11 cellular contexts compared by ENCODE assay signal in the genomic region with DNA sequence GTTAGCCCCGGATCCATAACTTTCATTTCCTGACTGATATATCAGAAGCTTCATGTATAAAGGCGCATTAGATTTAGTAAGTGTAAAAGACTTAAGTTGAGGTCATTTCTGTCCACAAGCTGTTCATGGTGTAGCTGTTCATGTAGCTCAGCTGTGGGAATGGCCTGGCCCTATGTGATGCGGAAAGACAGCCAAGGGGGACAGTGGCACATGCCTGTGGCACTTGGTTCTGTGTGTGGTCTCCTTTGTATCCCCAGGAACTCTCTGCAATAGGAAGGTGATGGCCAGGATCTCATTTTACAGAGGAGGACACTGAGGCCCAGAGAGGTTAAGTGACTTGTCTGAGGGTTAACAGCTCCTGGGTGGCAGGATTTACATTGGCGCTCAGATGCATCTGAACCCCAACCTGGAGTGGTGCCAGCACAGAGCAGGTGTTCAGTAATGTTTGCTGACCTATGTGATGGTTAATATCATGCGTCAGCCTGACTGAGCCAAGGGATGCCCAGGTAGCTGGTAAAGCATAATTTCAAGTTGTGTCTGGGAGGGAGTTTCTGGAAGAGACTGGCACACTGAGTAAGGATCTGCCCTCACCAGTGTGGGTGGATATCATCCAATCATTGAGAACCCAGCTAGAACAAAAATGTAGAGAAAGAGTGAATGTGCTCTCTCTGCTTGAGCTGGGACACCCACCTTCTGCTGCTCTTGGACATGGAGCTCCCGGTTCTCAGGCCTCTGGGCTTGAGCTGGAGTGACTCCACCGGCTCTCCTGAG. TPM values are rescaled to one million over a fixed set of nuclear protein-coding genes. Genes with fewer than 3 reads are reported as not detected.
DNase-seq lines count a peak whose midpoint lies in the region; ATAC-seq and TF ChIP-seq lines count a peak whose summit lies in the region.
"Had no signal": no experiment of that assay in that cellular context is flagged by ENCODE, and none has a peak within 500 bp of the region (broad histone marks: within the 10 kb centered on the region; RNA-seq: fewer than 3 reads in every experiment).

No MANE protein-coding gene starts in this region.

- H3K27ac ChIP-seq in HEK293 (ENCODE audit: extremely low read depth, low read depth, low read length), result no peak overlapping the region
- H3K27ac ChIP-seq: esophagus squamous epithelium had no signal

- H3K9me3 ChIP-seq in HEK293 (ENCODE audit: control insufficient read depth, insufficient read depth, low read depth, low read length), result no peaks in the 10 kb centered on the region
- H3K9me3 ChIP-seq: esophagus squamous epithelium had no signal

- DNase-seq in NCI-H748 (lab: John Stamatoyannopoulos, UW; ENCODE audit: unreplicated experiment) (peak; percentile 72), NCI-H748 treated with DMSO at 0.1 percent for 48 hours (lab: John Stamatoyannopoulos, UW) (no peak), SHP77 treated with DMSO at 0.1 percent for 48 hours (lab: John Stamatoyannopoulos, UW) (peak; percentile 73), myocyte (ENCODE audit: low read depth) (peak; percentile 67), GDM1 (lab: John Stamatoyannopoulos, UW) (no peak)
- DNase-seq: activated T-cell treated with anti-CD3 and anti-CD28 coated beads, Interleukin-2, amount 50 U/mL, for 4 hours; esophagus squamous epithelium; retina had no signal

- CTCF ChIA-PET in HEK293 (lab: Yijun Ruan, JAX), result interaction anchor here (0.5 to 0.9 kb wide), 2 partner anchors 25 to 80 kb away, joined by 3 read pairs; a partner anchor contains a TSS

- H3K4me1 ChIP-seq in HEK293 (ENCODE audit: control insufficient read depth, insufficient read depth, low read length), result peaks cover 8% of the 10 kb centered on the region

- ATAC-seq in GM19452 (IDR thresholded peaks at IDR 0.05; ENCODE audit: unreplicated experiment) (no peak), HG03097 (IDR thresholded peaks at IDR 0.05; ENCODE audit: low FRiP score, unreplicated experiment) (no peak)
- ATAC-seq: activated T-cell treated with anti-CD3 and anti-CD28 coated beads, Interleukin-2, amount 50 U/mL, for 4 hours had no signal

- H3K36me3 ChIP-seq in HEK293 (ENCODE audit: control insufficient read depth in 2 of 2, insufficient read depth in 1 of 2, low read length in 2 of 2), result no peaks in the 10 kb centered on the region
- H3K36me3 ChIP-seq: esophagus squamous epithelium had no signal

- H3K4me3 ChIP-seq in HEK293 (ENCODE audit: low read depth, low read length), result no peak overlapping the region
- H3K4me3 ChIP-seq: esophagus squamous epithelium had no signal

- POLR2A ChIA-PET in HEK293 (lab: Yijun Ruan, JAX), result no interaction called here

- no peak for TF ChIP-seq CTCF in HEK293 (tag by site-specific recombination; IDR thresholded peaks at IDR 0.05)

TF ChIP-seq in HEK293, 187 proteins besides CTCF, POLR2A, EP300 and RAD21:
- TF ChIP-seq, protein P1, sequence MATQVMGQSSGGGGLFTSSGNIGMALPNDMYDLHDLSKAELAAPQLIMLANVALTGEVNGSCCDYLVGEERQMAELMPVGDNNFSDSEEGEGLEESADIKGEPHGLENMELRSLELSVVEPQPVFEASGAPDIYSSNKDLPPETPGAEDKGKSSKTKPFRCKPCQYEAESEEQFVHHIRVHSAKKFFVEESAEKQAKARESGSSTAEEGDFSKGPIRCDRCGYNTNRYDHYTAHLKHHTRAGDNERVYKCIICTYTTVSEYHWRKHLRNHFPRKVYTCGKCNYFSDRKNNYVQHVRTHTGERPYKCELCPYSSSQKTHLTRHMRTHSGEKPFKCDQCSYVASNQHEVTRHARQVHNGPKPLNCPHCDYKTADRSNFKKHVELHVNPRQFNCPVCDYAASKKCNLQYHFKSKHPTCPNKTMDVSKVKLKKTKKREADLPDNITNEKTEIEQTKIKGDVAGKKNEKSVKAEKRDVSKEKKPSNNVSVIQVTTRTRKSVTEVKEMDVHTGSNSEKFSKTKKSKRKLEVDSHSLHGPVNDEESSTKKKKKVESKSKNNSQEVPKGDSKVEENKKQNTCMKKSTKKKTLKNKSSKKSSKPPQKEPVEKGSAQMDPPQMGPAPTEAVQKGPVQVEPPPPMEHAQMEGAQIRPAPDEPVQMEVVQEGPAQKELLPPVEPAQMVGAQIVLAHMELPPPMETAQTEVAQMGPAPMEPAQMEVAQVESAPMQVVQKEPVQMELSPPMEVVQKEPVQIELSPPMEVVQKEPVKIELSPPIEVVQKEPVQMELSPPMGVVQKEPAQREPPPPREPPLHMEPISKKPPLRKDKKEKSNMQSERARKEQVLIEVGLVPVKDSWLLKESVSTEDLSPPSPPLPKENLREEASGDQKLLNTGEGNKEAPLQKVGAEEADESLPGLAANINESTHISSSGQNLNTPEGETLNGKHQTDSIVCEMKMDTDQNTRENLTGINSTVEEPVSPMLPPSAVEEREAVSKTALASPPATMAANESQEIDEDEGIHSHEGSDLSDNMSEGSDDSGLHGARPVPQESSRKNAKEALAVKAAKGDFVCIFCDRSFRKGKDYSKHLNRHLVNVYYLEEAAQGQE (tag by site-specific recombination; IDR thresholded peaks at IDR 0.05), result no peak
- TF ChIP-seq ZNF114 (tag by site-specific recombination; IDR thresholded peaks at IDR 0.05), result no peak
- no peak for TF ChIP-seq ZNF157 (tag by site-specific recombination; IDR thresholded peaks at IDR 0.05)
- TF ChIP-seq ZNF121 (tag by site-specific recombination; IDR thresholded peaks at IDR 0.05), result no peak
- no peak for TF ChIP-seq ZNF423 (tag by site-specific recombination; IDR thresholded peaks at IDR 0.05)
- TF ChIP-seq ZNF768 (tag by site-specific recombination; IDR thresholded peaks at IDR 0.05), result 0 out of 2 replicates have a peak, but pooled peaks have one; percentile 42
- TF ChIP-seq ZNF404 (tag by site-specific recombination; IDR thresholded peaks at IDR 0.05), result no peak
- TF ChIP-seq ZNF19 (tag by site-specific recombination; IDR thresholded peaks at IDR 0.05; ENCODE audit: low read depth), result no peak

RNA-seq across cellular contexts. Expression of a gene that starts 25.4 kb away (rescaled TPM):
- total RNA-seq in myocyte, result 91.6 and 102 TPM in 2 replicates
- polyA plus RNA-seq in myocyte (2012), result 53.4 TPM

Comparison
In these comparisons a context has a peak if more than half of its experiments do, and no peak if none do; other contexts are left out.
1. DNase-seq: peak in NCI-H748 (single experiment), SHP77 treated with DMSO at 0.1 percent for 48 hours (single experiment) and myocyte (single experiment); none in NCI-H748 treated with DMSO at 0.1 percent for 48 hours (single experiment) and GDM1 (single experiment).